ENCODE assay signal across 17 cellular contexts in genomic region chr1:110605446-110605845, GRCh38. TPM values are rescaled to one million over a fixed set of nuclear protein-coding genes. Genes with fewer than 3 reads are reported as not detected.
A peak's percentile ranks its signal among the peaks of the same experiment; 100 is the strongest.
DNase-seq lines count a peak whose midpoint lies in the region; ATAC-seq and TF ChIP-seq lines count a peak whose summit lies in the region.
"Had no signal": no experiment of that assay in that cellular context is flagged by ENCODE, and none has a peak within 500 bp of the region (broad histone marks: within the 10 kb centered on the region; RNA-seq: fewer than 3 reads in every experiment).

No MANE protein-coding gene starts in this region.

- H3K9me3 ChIP-seq in CD4-positive, alpha-beta memory T cell (ENCODE audit: control insufficient read depth in 1 of 2, low read length in 2 of 2): no peaks in the 10 kb centered on the region
- no peaks in the 10 kb centered on the region for H3K9me3 ChIP-seq in hepatocyte (ENCODE audit: low read depth)
- H3K9me3 ChIP-seq: prostate gland had no signal

- H3K4me3 ChIP-seq in CD4-positive, alpha-beta memory T cell (ENCODE audit: low read length in 2 of 2): no peak overlapping the region
- H3K4me3 ChIP-seq in hepatocyte (no peak overlapping the region), rectal smooth muscle tissue (ENCODE audit: low read length) (peak overlapping the region; percentile 69)

- 71% methylated on average over 6 of the region's 6 CpGs for WGBS in hepatocyte (ENCODE audit: low lambda C conversion rate, missing lambda C conversion rate)

- no peaks in the 10 kb centered on the region for H3K36me3 ChIP-seq in CD4-positive, alpha-beta memory T cell (ENCODE audit: insufficient read depth, low read length)
- H3K36me3 ChIP-seq in hepatocyte (replicated peaks; ENCODE audit: insufficient read depth, low read depth) (no peaks in the 10 kb centered on the region), rectal smooth muscle tissue (ENCODE audit: control insufficient read depth, insufficient read depth, low read length) (no peaks in the 10 kb centered on the region)
- H3K36me3 ChIP-seq: prostate gland had no signal

- TF ChIP-seq CTCF in hepatocyte (IDR thresholded peaks at IDR 0.05; ENCODE audit: poor library complexity) (no peak), RWPE1 (conservative IDR thresholded peaks at IDR 0.05; ENCODE audit: low read depth) (no peak)

- intact Hi-C loops in CD4-positive, alpha-beta memory T cell (cut with micrococcal nuclease): no loop called here

- CTCF ChIA-PET in CD4-positive, alpha-beta memory T cell (lab: Charles Lee; ENCODE audit: partially characterized antibody): interaction anchor here (1.0 to 5.4 kb wide), 5 partner anchors 14 to 387 kb away, joined by 3 to 34 read pairs (median 15); no protein-coding TSS in a partner anchor
- CTCF ChIA-PET in T-cell (lab: Charles Lee): interaction anchor here (0.5 to 1.3 kb wide), 3 partner anchors 160 to 242 kb away, joined by 3 to 8 read pairs (median 7); no protein-coding TSS in a partner anchor
- CTCF ChIA-PET in RWPE1 (lab: Yijun Ruan, JAX): interaction anchor here (0.6 to 1.3 kb wide), 6 partner anchors 8 to 218 kb away, joined by 3 to 6 read pairs (median 3); no protein-coding TSS in a partner anchor
- CTCF ChIA-PET in HEK293T (lab: Yijun Ruan, JAX): interaction anchor here (0.6 to 3.4 kb wide), 5 partner anchors 11 to 1111 kb away, joined by 4 to 16 read pairs (median 6); partner anchors contain the start of gene CYB561D1

- peak overlapping the region in 6 of 8 donors; percentile 51 to 79 (median 68) for H3K4me3 Mint-ChIP-seq in CD4-positive, alpha-beta memory T cell
- H3K4me3 Mint-ChIP-seq in T-cell: peak overlapping the region; percentile 41 to 83 (median 59)

- no peak overlapping the region for H2AFZ ChIP-seq in hepatocyte

- no peaks in the 10 kb centered on the region for H3K9me3 Mint-ChIP-seq in CD4-positive, alpha-beta memory T cell
- no peaks in the 10 kb centered on the region for H3K9me3 Mint-ChIP-seq in T-cell
- H3K9me3 Mint-ChIP-seq: activated CD4-positive, alpha-beta T cell treated with anti-CD3 and anti-CD28 coated beads, Interleukin-2, amount 10 ng/mL, durations not matched to agents 24 days and 14 days had no signal

- H3K27ac Mint-ChIP-seq in CD4-positive, alpha-beta memory T cell: no peak overlapping the region
- H3K27ac Mint-ChIP-seq in T-cell: no peak overlapping the region
- H3K27ac Mint-ChIP-seq: activated CD4-positive, alpha-beta T cell treated with anti-CD3 and anti-CD28 coated beads, Interleukin-2, amount 10 ng/mL, durations not matched to agents 24 days and 14 days had no signal

- no peaks in the 10 kb centered on the region for H4K20me1 ChIP-seq in hepatocyte (ENCODE audit: insufficient read depth, poor library complexity, severe bottlenecking)

- POLR2A ChIA-PET in CD4-positive, alpha-beta memory T cell (lab: Charles Lee; ENCODE audit: partially characterized antibody): interaction anchor here (1.0 to 2.6 kb wide), 3 partner anchors 14 to 182 kb away, joined by 3 to 13 read pairs (median 3); no protein-coding TSS in a partner anchor
- POLR2A ChIA-PET in T-cell (lab: Charles Lee) (no interaction called here), RWPE1 (lab: Yijun Ruan, JAX; ENCODE audit: low non-redundant PET) (no interaction called here), HEK293T (lab: Yijun Ruan, JAX) (interaction anchor here (1.4 kb wide), 1 partner anchor 21 kb away, joined by 3 read pairs; no protein-coding TSS in a partner anchor)

- no peak for DNase-seq in CD4-positive, alpha-beta memory T cell
- no peak for DNase-seq in T-cell
- DNase-seq in hepatocyte (ENCODE audit: low spot score): no peak
- no peak for DNase-seq in ureter (ENCODE audit: low spot score)
- DNase-seq in iPS-NIHi7 (ENCODE audit: extremely low spot score): no peak
- no peak for DNase-seq in RWPE1 (ENCODE audit: low spot score)
- no peak for DNase-seq in HEK293T (ENCODE audit: extremely low spot score)
- DNase-seq: activated effector memory CD4-positive, alpha-beta T cell treated with Interleukin-2 at 50 U/mL for 16 hours; central memory CD4-positive, alpha-beta T cell; mesenchymal stem cell; NCI-H1436 treated with DMSO at 0.1 percent for 48 hours; NCI-H510A; stimulated activated CD4-positive, alpha-beta T cell treated with anti-CD3 and anti-CD28 coated beads, Interleukin-2, amount 100 ng/mL, for 24 hours had no signal

- peaks cover 31% of the 10 kb centered on the region for H3K27me3 ChIP-seq in CD4-positive, alpha-beta memory T cell (ENCODE audit: insufficient read depth, low read length)
- H3K27me3 ChIP-seq in hepatocyte (peaks cover 66% of the 10 kb centered on the region), rectal smooth muscle tissue (ENCODE audit: control insufficient read depth, insufficient read depth, low read length) (peaks cover 16% of the 10 kb centered on the region)

- H3K4me2 ChIP-seq in hepatocyte: peak overlapping the region; percentile 100

- no peak for ATAC-seq in T-cell (replicated peaks in 1 of 4)
- ATAC-seq: esophagus mucosa had no signal

- no peaks in the 10 kb centered on the region for H3K9me2 ChIP-seq in hepatocyte (replicated peaks; ENCODE audit: insufficient read depth)

- peaks cover 0 to 20% of the 10 kb centered on the region in 2 donors for H3K36me3 Mint-ChIP-seq in CD4-positive, alpha-beta memory T cell
- peaks cover 9% of the 10 kb centered on the region for H3K36me3 Mint-ChIP-seq in T-cell

- peaks cover 25 to 47% of the 10 kb centered on the region in 2 donors for H3K27me3 Mint-ChIP-seq in CD4-positive, alpha-beta memory T cell
- H3K27me3 Mint-ChIP-seq in T-cell: peaks cover 20 to 62% of the 10 kb centered on the region in 2 donors

- H3K9ac ChIP-seq in rectal smooth muscle tissue (ENCODE audit: low read length): no peak overlapping the region

- no peaks in the 10 kb centered on the region for H3K79me2 ChIP-seq in hepatocyte

- H3K4me1 Mint-ChIP-seq in CD4-positive, alpha-beta memory T cell: peaks cover 6 to 26% (median 16%) of the 10 kb centered on the region in 4 donors
- H3K4me1 Mint-ChIP-seq in T-cell: peaks cover 9 to 26% (median 12%) of the 10 kb centered on the region in 3 donors

- no peak overlapping the region for H3K27ac ChIP-seq in CD4-positive, alpha-beta memory T cell (ENCODE audit: low read depth, low read length)
- H3K27ac ChIP-seq in hepatocyte: no peak overlapping the region
- no peak overlapping the region for H3K27ac ChIP-seq in rectal smooth muscle tissue (ENCODE audit: low read depth, low read length)
- H3K27ac ChIP-seq in RWPE1: no peak overlapping the region
- H3K27ac ChIP-seq: prostate gland had no signal

- peaks cover 21% of the 10 kb centered on the region for H3K4me1 ChIP-seq in CD4-positive, alpha-beta memory T cell (ENCODE audit: insufficient read depth, low read length)
- H3K4me1 ChIP-seq in hepatocyte (ENCODE audit: insufficient read depth): peaks cover 12% of the 10 kb centered on the region
- H3K4me1 ChIP-seq in rectal smooth muscle tissue (ENCODE audit: control insufficient read depth, insufficient read depth, low read length): no peaks in the 10 kb centered on the region
- H3K4me1 ChIP-seq: prostate gland had no signal

TF ChIP-seq in HEK293T, 16 proteins besides CTCF, POLR2A, EP300 and RAD21:
- TF ChIP-seq LEF1 (IDR thresholded peaks at IDR 0.05; ENCODE audit: borderline replicate concordance) (no peak), FOXK2 (IDR thresholded peaks at IDR 0.05) (no peak), SP1 (IDR thresholded peaks at IDR 0.05) (no peak), ZNF384 (IDR thresholded peaks at IDR 0.05) (no peak), L3MBTL2 (conservative IDR thresholded peaks at IDR 0.05) (no peak), TARDBP (IDR thresholded peaks at IDR 0.05) (no peak), HDGF (IDR thresholded peaks at IDR 0.05; ENCODE audit: borderline replicate concordance) (no peak), FOXM1 (IDR thresholded peaks at IDR 0.05; ENCODE audit: borderline replicate concordance) (no peak), CTBP1 (IDR thresholded peaks at IDR 0.05; ENCODE audit: borderline replicate concordance) (no peak), FOXA1 (IDR thresholded peaks at IDR 0.05) (no peak), BHLHE40 (IDR thresholded peaks at IDR 0.05; ENCODE audit: borderline replicate concordance) (no peak)

RNA-seq across cellular contexts. Expression of gene KCNA2, which starts 0.7 kb away (rescaled TPM):
- 1 to 10 TPM; 1.2 to 2.2 TPM for total RNA-seq in CD4-positive, alpha-beta memory T cell
- 1 to 10 TPM in 1 of 2 donors, under 1 TPM in 1; 0.26 to 1.0 TPM for polyA plus RNA-seq in CD4-positive, alpha-beta memory T cell
- total RNA-seq in T-cell (1 to 10 TPM in 2 of 5 donors, under 1 TPM in 3; 0.46 to 2.7 (median 0.93) TPM), hepatocyte (0.40 TPM in 2 replicates), ureter (2.6 TPM)
- 0.80 TPM in 1 of 2 replicates, not detected in the other for polyA plus RNA-seq in hepatocyte

Comparison
In these comparisons a context has a peak if more than half of its experiments do, and no peak if none do; other contexts are left out.
1. POLR2A ChIA-PET loops: an anchor here in CD4-positive, alpha-beta memory T cell (1.0 to 2.6 kb wide) and HEK293T (1.4 kb wide); none called in T-cell and RWPE1.